Comparison of ENCODE assay signal across 15 cellular contexts in the genomic region with DNA sequence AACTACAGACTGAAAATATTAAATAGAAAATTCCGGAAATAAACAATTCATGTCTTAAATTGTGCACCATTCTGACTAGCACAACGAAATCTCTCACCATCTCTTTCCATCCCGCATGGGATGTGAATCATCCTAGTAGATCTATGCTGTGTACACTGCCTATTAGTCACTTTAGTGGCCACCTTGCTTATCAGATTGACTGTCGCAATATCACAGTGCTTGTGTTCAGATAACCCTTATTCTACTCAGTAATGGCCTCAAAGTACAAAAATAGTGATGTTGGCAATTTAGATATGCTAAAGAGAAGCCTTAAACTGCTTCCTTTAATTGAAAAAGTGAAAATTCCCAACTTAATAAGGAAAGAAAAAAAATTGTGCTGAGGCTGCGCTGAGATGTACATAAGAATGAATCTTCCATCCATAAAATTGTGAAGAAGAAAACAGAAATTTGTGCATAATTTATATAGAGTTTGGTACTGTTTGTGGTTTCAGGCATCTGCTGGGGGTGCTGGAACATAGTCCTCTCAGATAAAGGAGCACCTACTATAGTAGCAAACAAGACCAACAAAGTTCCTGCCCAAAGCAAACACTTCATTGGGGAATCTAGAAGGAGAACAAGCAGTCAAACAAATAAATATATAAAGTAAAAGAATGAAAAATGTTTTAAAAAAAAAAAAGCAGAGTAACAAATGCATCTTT. TPM values are rescaled to one million over a fixed set of nuclear protein-coding genes. Genes with fewer than 3 reads are reported as not detected.
A peak's percentile ranks its signal among the peaks of the same experiment; 100 is the strongest.
DNase-seq lines count a peak whose midpoint lies in the region; ATAC-seq and TF ChIP-seq lines count a peak whose summit lies in the region.
"Had no signal": no experiment of that assay in that cellular context is flagged by ENCODE, and none has a peak within 500 bp of the region (broad histone marks: within the 10 kb centered on the region; RNA-seq: fewer than 3 reads in every experiment).

No MANE protein-coding gene starts in this region.

- no TSS peak for BruUV-seq in IMR-90 (replicated peaks; lab: Mats Ljungman, UMichigan)

- H3K27ac ChIP-seq in IMR-90 (ENCODE audit: insufficient read depth, low read length), result no peak overlapping the region
- H3K27ac ChIP-seq: SJSA1, suprapubic skin had no signal

- peak overlapping the region; percentile 65 for H3K27ac Mint-ChIP-seq in activated T-helper 17 cell treated with anti-CD3 and anti-CD28 coated beads, Interleukin-2, amount 50 U/mL, for 72 hours
- H3K27ac Mint-ChIP-seq: endodermal cell, H9 had no signal

- no peaks in the 10 kb centered on the region for H3K4me1 ChIP-seq in IMR-90 (ENCODE audit: control insufficient read depth, insufficient read depth, low read length)
- H3K4me1 ChIP-seq: SJSA1, suprapubic skin had no signal

- H3K56ac ChIP-seq in IMR-90 (ENCODE audit: extremely low read depth, insufficient read depth, low read length), result no peak overlapping the region

- intact Hi-C loops in IMR-90 (cut with micrococcal nuclease), result no loop called here

- H3K9ac ChIP-seq in IMR-90 (ENCODE audit: low read depth, low read length), result no peak overlapping the region

- H3K36me3 Mint-ChIP-seq in activated T-helper 17 cell treated with anti-CD3 and anti-CD28 coated beads, Interleukin-2, amount 50 U/mL, for 72 hours (ENCODE audit: low read depth), result peaks cover 97% of the 10 kb centered on the region

- no peak overlapping the region for H3K14ac ChIP-seq in IMR-90 (replicated peaks; ENCODE audit: low read depth, low read length)

- in situ Hi-C loops in IMR-90 (cut with MboI; ENCODE audit: low sequenced_read_pairs), result no loop called here

- H3K4me2 ChIP-seq in IMR-90 (ENCODE audit: low read depth, low read length), result no peak overlapping the region

- H3K9me3 Mint-ChIP-seq in activated T-helper 17 cell treated with anti-CD3 and anti-CD28 coated beads, Interleukin-2, amount 50 U/mL, for 72 hours, result no peaks in the 10 kb centered on the region
- H3K9me3 Mint-ChIP-seq: endodermal cell, H9 had no signal

- H3K9me1 ChIP-seq in IMR-90 (ENCODE audit: insufficient read depth, low read length), result no peaks in the 10 kb centered on the region

- TF ChIP-seq CTCF in IMR-90 (conservative IDR thresholded peaks at IDR 0.05; ENCODE audit: low read depth, low read length), result no peak

- H3K27me3 ChIP-seq in IMR-90 (ENCODE audit: control insufficient read depth, insufficient read depth, low read length), result no peaks in the 10 kb centered on the region
- H3K27me3 ChIP-seq: adrenal gland, SJSA1, suprapubic skin had no signal

- H2BK120ac ChIP-seq in IMR-90 (ENCODE audit: low read depth, low read length), result no peak overlapping the region

- H2AFZ ChIP-seq in IMR-90 (replicated peaks; ENCODE audit: low read length, poor library complexity), result no peak overlapping the region

- H3K79me1 ChIP-seq in IMR-90 (ENCODE audit: low read depth in 1 of 2, low read length in 2 of 2), result peaks cover 5 to 21% of the 10 kb centered on the region in 2 experiments

- no peak overlapping the region for H3K23ac ChIP-seq in IMR-90 (ENCODE audit: low read depth, low read length)

- H4K20me1 ChIP-seq in IMR-90 (ENCODE audit: insufficient read depth, low read length), result 0 out of 2 replicates have a peak, but pooled peaks cover 3% of the 10 kb centered on the region

- ATAC-seq in IMR-90 (ENCODE audit: low read depth) (peak; percentile 65), left lobe of liver (peak; percentile 82), GM19467 (IDR thresholded peaks at IDR 0.05; ENCODE audit: unreplicated experiment) (no peak), HG03565 (IDR thresholded peaks at IDR 0.05; ENCODE audit: unreplicated experiment) (no peak)
- peak; percentile 98 for ATAC-seq in activated T-helper 17 cell treated with anti-CD3 and anti-CD28 coated beads, Interleukin-2, amount 50 U/mL, for 72 hours (replicated peaks)

- WGBS in IMR-90 (ENCODE audit: extremely low coverage in 2 of 2, insufficient read length in 1 of 2), 2 experiments, result 90% methylated on average over 2 of the region's 5 CpGs; no CpG with 5 or more reads in 1 of the 2 experiments

- no peak overlapping the region for H2AK9ac ChIP-seq in IMR-90 (replicated peaks; ENCODE audit: low read depth, low read length, poor library complexity)

- DNase-seq in EH (ENCODE audit: low read depth), result peak; percentile 59
- peak; percentile 78 for DNase-seq in IMR-90
- DNase-seq in left lobe of liver (ENCODE audit: low spot score), result no peak
- no peak for DNase-seq in cerebellar nuclear complex (lab: John Stamatoyannopoulos, UW)
- DNase-seq in NCI-H2081 treated with DMSO at 0.1 percent for 48 hours (lab: John Stamatoyannopoulos, UW), result no peak
- DNase-seq: activated CD4-positive, alpha-beta T cell treated with anti-CD3 and anti-CD28 coated beads, Interleukin-2, amount 50 U/mL, for 1 hour; endodermal cell; H9 had no signal

- H4K8ac ChIP-seq in IMR-90 (ENCODE audit: low read depth in 2 of 2, low read length in 2 of 2), result no peak overlapping the region

- dilution Hi-C loops in IMR-90 (cut with HindIII; ENCODE audit: low sequenced_read_pairs, unreplicated experiment), result no loop called here

- no peak overlapping the region for H2BK20ac ChIP-seq in IMR-90 (ENCODE audit: low read depth, low read length)

- CTCF ChIA-PET in IMR-90 (lab: Yijun Ruan, JAX), result interaction anchor here (1.3 kb wide), 1 partner anchor 16 kb away, joined by 3 read pairs; no protein-coding TSS in a partner anchor

- no peaks in the 10 kb centered on the region for H3K9me3 ChIP-seq in IMR-90 (ENCODE audit: control insufficient read depth, insufficient read depth, low read length)
- H3K9me3 ChIP-seq: adrenal gland, SJSA1, suprapubic skin had no signal

- H4K91ac ChIP-seq in IMR-90 (ENCODE audit: insufficient read depth, low read depth, low read length), result no peak overlapping the region

- TF ChIP-seq POLR2A in IMR-90 (IDR thresholded peaks at IDR 0.05; ENCODE audit: low read depth, low read length), result no peak

- no peak overlapping the region for H4K5ac ChIP-seq in IMR-90 (ENCODE audit: low read depth, low read length)

- H2BK15ac ChIP-seq in IMR-90 (ENCODE audit: low read depth, low read length), result no peak overlapping the region

- POLR2A ChIA-PET in IMR-90 (lab: Charles Lee; ENCODE audit: unreplicated experiment), result no interaction called here

- no peak overlapping the region for H3K18ac ChIP-seq in IMR-90 (ENCODE audit: low read depth, low read length)

- peak overlapping the region; percentile 7 for H3K4me3 Mint-ChIP-seq in activated T-helper 17 cell treated with anti-CD3 and anti-CD28 coated beads, Interleukin-2, amount 50 U/mL, for 72 hours
- H3K4me3 Mint-ChIP-seq: endodermal cell, H9 had no signal

- H3K27me3 Mint-ChIP-seq in activated T-helper 17 cell treated with anti-CD3 and anti-CD28 coated beads, Interleukin-2, amount 50 U/mL, for 72 hours, result no peaks in the 10 kb centered on the region

- H3K4me3 ChIP-seq in IMR-90 (ENCODE audit: insufficient read depth, low read depth, low read length), result no peak overlapping the region
- H3K4me3 ChIP-seq: adrenal gland, SJSA1, suprapubic skin had no signal

- TF ChIP-seq RAD21 in IMR-90 (IDR thresholded peaks at IDR 0.05; ENCODE audit: low read length), result no peak

- H3K4ac ChIP-seq in IMR-90 (ENCODE audit: low read depth, low read length), result no peak overlapping the region

- H2AK5ac ChIP-seq in IMR-90 (ENCODE audit: low read depth, low read length), result no peak overlapping the region

- H3K36me3 ChIP-seq in IMR-90 (ENCODE audit: control insufficient read depth, insufficient read depth, low read length), result peaks cover 22% of the 10 kb centered on the region

- H3K4me1 Mint-ChIP-seq in activated T-helper 17 cell treated with anti-CD3 and anti-CD28 coated beads, Interleukin-2, amount 50 U/mL, for 72 hours, result peaks cover 12% of the 10 kb centered on the region
- H3K4me1 Mint-ChIP-seq: endodermal cell, H9 had no signal

- H2BK5ac ChIP-seq in IMR-90 (ENCODE audit: low read depth, low read length, poor library complexity, severe bottlenecking), result no peak overlapping the region

TF ChIP-seq in IMR-90, 13 proteins besides CTCF, POLR2A, EP300 and RAD21 (continues in another document):
- TF ChIP-seq RCOR1 (IDR thresholded peaks at IDR 0.05; ENCODE audit: insufficient replicate concordance, low read length) (peak; percentile 49), FOS (IDR thresholded peaks at IDR 0.05; ENCODE audit: low read depth, low read length) (no peak; the same call in 1 of the 2 replicates), CHD1 (IDR thresholded peaks at IDR 0.05; ENCODE audit: low read depth, low read length) (no peak), MXI1 (IDR thresholded peaks at IDR 0.05; ENCODE audit: borderline replicate concordance, low read depth, low read length) (no peak)
- TF ChIP-seq, protein P1, sequence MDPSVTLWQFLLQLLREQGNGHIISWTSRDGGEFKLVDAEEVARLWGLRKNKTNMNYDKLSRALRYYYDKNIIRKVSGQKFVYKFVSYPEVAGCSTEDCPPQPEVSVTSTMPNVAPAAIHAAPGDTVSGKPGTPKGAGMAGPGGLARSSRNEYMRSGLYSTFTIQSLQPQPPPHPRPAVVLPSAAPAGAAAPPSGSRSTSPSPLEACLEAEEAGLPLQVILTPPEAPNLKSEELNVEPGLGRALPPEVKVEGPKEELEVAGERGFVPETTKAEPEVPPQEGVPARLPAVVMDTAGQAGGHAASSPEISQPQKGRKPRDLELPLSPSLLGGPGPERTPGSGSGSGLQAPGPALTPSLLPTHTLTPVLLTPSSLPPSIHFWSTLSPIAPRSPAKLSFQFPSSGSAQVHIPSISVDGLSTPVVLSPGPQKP (IDR thresholded peaks at IDR 0.05; ENCODE audit: borderline replicate concordance, low read depth, low read length), result no peak

RNA-seq across cellular contexts. Expression of a gene that starts 12.0 kb away (rescaled TPM):
- 181 and 214 TPM in 2 replicates for total RNA-seq in IMR-90 (2012; rRNA removed)
- 89.8 and 111 TPM in 2 replicates for polyA plus RNA-seq in IMR-90 (2012; rRNA removed)
- polyA plus RNA-seq in IMR-90 (2012; cell fraction: cytosol; rRNA removed), result 38.7 and 49.5 TPM in 2 replicates
- 18.7 and 68.8 TPM in 2 replicates for polyA plus RNA-seq in IMR-90 (2012; cell fraction: nucleus; rRNA removed; ENCODE audit: low replicate concordance)
- 100 to 1,000 TPM in 1 of 2 donors, 10 to 100 TPM in 1; 70.2 to 154 TPM for total RNA-seq in activated T-helper 17 cell treated with anti-CD3 and anti-CD28 coated beads, Interleukin-2, amount 50 U/mL, for 72 hours
- total RNA-seq in left lobe of liver, result 41.3 TPM

RNA-seq across cellular contexts. Expression of a gene that starts 31.4 kb away (rescaled TPM):
- 0.18 TPM in 1 of 2 replicates, not detected in the other for total RNA-seq in IMR-90 (2012; rRNA removed)
- 0.09 and 0.24 TPM in 2 replicates for polyA plus RNA-seq in IMR-90 (2012; rRNA removed)
- 0.04 and 0.12 TPM in 2 replicates for polyA plus RNA-seq in IMR-90 (2012; cell fraction: cytosol; rRNA removed)
- 0.16 and 0.18 TPM in 2 replicates for polyA plus RNA-seq in IMR-90 (2012; cell fraction: nucleus; rRNA removed; ENCODE audit: low replicate concordance)
- total RNA-seq in activated T-helper 17 cell treated with anti-CD3 and anti-CD28 coated beads, Interleukin-2, amount 50 U/mL, for 72 hours, result 1 to 10 TPM in 1 of 2 donors, under 1 TPM in 1; 0.48 to 3.3 TPM
- 125 TPM for total RNA-seq in left lobe of liver
- total RNA-seq: mesenteric fat pad, SJSA1 had no signal

RNA-seq across cellular contexts. Expression of a gene that starts 56.2 kb away (rescaled TPM):
- 0.56 and 0.72 TPM in 2 replicates for total RNA-seq in IMR-90 (2012; rRNA removed)
- 0.23 and 0.26 TPM in 2 replicates for polyA plus RNA-seq in IMR-90 (2012; rRNA removed)
- 0.02 and 0.11 TPM in 2 replicates for polyA plus RNA-seq in IMR-90 (2012; cell fraction: cytosol; rRNA removed)
- polyA plus RNA-seq in IMR-90 (2012; cell fraction: nucleus; rRNA removed; ENCODE audit: low replicate concordance), result 0.16 TPM in 1 of 2 replicates, not detected in the other
- not detected for total RNA-seq in activated T-helper 17 cell treated with anti-CD3 and anti-CD28 coated beads, Interleukin-2, amount 50 U/mL, for 72 hours
- total RNA-seq in left lobe of liver, result 0.35 TPM
- total RNA-seq: endodermal cell, H9, suprapubic skin had no signal

Comparison
In these comparisons a context has a peak if more than half of its experiments do, and no peak if none do; other contexts are left out.
1. DNase-seq: peak in EH (single experiment) and IMR-90 (single experiment); none in left lobe of liver (single experiment), cerebellar nuclear complex (0 of 2) and NCI-H2081 treated with DMSO at 0.1 percent for 48 hours (single experiment).
2. ATAC-seq: peak in IMR-90 (single experiment), activated T-helper 17 cell treated with anti-CD3 and anti-CD28 coated beads, Interleukin-2, amount 50 U/mL, for 72 hours (single experiment) and left lobe of liver (single experiment); none in GM19467 (single experiment) and HG03565 (single experiment).
3. RNA of a gene that starts 31.4 kb away (total RNA-seq): 125 TPM in left lobe of liver (single experiment); 0.48 to 3.3 TPM in activated T-helper 17 cell treated with anti-CD3 and anti-CD28 coated beads, Interleukin-2, amount 50 U/mL, for 72 hours and 0.18 TPM in IMR-90; every median in the first group is over 10 times any median in the second.